Comparison of ENCODE assay signal across 8 cellular contexts in genomic region chr7:7183833-7184463, GRCh38. TPM values are rescaled to one million over a fixed set of nuclear protein-coding genes. Genes with fewer than 3 reads are reported as not detected.
DNase-seq lines count a peak whose midpoint lies in the region; ATAC-seq and TF ChIP-seq lines count a peak whose summit lies in the region.

No MANE protein-coding gene starts in this region.

- ATAC-seq in Right ventricle myocardium superior (ENCODE audit: poor library complexity) (no peak), HG02763 (IDR thresholded peaks at IDR 0.05; ENCODE audit: unreplicated experiment) (no peak)

- H3K27ac ChIP-seq in cardiac muscle cell = no peak overlapping the region
- H3K27ac ChIP-seq in tibial nerve = peak overlapping the region in 3 of 4 donors; percentile 93 to 99 (median 94)

- peaks cover 10% of the 10 kb centered on the region for H3K36me3 Mint-ChIP-seq in activated T-helper 1 cell treated with anti-CD3 and anti-CD28 coated beads, Interleukin-12 subunit alpha, Interleukin-12 subunit beta, Interleukin-2, Interleukin-4 antibody, amounts not matched to agents 30 ng/mL and 10 ng/mL and 1 ng/mL, durations not matched to agents 14 hours and 24 hours and 36 hours (ENCODE audit: low read depth)

- peaks cover 11% of the 10 kb centered on the region for H3K4me1 Mint-ChIP-seq in activated T-helper 1 cell treated with anti-CD3 and anti-CD28 coated beads, Interleukin-12 subunit alpha, Interleukin-12 subunit beta, Interleukin-2, Interleukin-4 antibody, amounts not matched to agents 30 ng/mL and 10 ng/mL and 1 ng/mL, durations not matched to agents 14 hours and 24 hours and 36 hours (ENCODE audit: low read depth)

- 44 to 53% methylated on average over 4 of the region's 4 CpGs for WGBS in tibial nerve, 2 donors

- peak overlapping the region; percentile 85 for H3K4me3 ChIP-seq in cardiac muscle cell
- H3K4me3 ChIP-seq in tibial nerve = peak overlapping the region; percentile 71 to 98 (median 78)

- TF ChIP-seq CTCF in cardiac muscle cell (IDR thresholded peaks at IDR 0.05; ENCODE audit: low read depth, low read length) = no peak
- TF ChIP-seq CTCF in tibial nerve (IDR thresholded peaks at IDR 0.05) = no peak

- peak overlapping the region; percentile 94 for H3K4me3 Mint-ChIP-seq in activated T-helper 1 cell treated with anti-CD3 and anti-CD28 coated beads, Interleukin-12 subunit alpha, Interleukin-12 subunit beta, Interleukin-2, Interleukin-4 antibody, amounts not matched to agents 30 ng/mL and 10 ng/mL and 1 ng/mL, durations not matched to agents 14 hours and 24 hours and 36 hours

- H3K9me3 ChIP-seq in cardiac muscle cell (ENCODE audit: low read depth) (no peaks in the 10 kb centered on the region), tibial nerve (no peaks in the 10 kb centered on the region)

- TF ChIP-seq EP300 in tibial nerve (IDR thresholded peaks at IDR 0.05) = no peak

- H3K27me3 Mint-ChIP-seq in activated T-helper 1 cell treated with anti-CD3 and anti-CD28 coated beads, Interleukin-12 subunit alpha, Interleukin-12 subunit beta, Interleukin-2, Interleukin-4 antibody, amounts not matched to agents 30 ng/mL and 10 ng/mL and 1 ng/mL, durations not matched to agents 14 hours and 24 hours and 36 hours (ENCODE audit: insufficient read depth) = no peaks in the 10 kb centered on the region

- no peak for TF ChIP-seq POLR2A in tibial nerve (IDR thresholded peaks at IDR 0.05)

- H3K27ac Mint-ChIP-seq in activated T-helper 1 cell treated with anti-CD3 and anti-CD28 coated beads, Interleukin-12 subunit alpha, Interleukin-12 subunit beta, Interleukin-2, Interleukin-4 antibody, amounts not matched to agents 30 ng/mL and 10 ng/mL and 1 ng/mL, durations not matched to agents 14 hours and 24 hours and 36 hours = peak overlapping the region; percentile 85

- H3K4me1 ChIP-seq in cardiac muscle cell (ENCODE audit: low read depth) (peaks cover 23% of the 10 kb centered on the region), tibial nerve (peaks cover 0 to 29% (median 14%) of the 10 kb centered on the region in 4 donors)

- no peak for DNase-seq in cardiac muscle cell (ENCODE audit: low read depth in 1 of 2, low spot score in 1 of 2)
- DNase-seq in Right ventricle myocardium superior = no peak
- no peak for DNase-seq in activated T-helper 1 cell treated with anti-CD3 and anti-CD28 coated beads, Interleukin-12 subunit alpha, Interleukin-12 subunit beta, Interleukin-2, Interleukin-4 antibody, amounts not matched to agents 30 ng/mL and 10 ng/mL and 1 ng/mL, durations not matched to agents 14 hours and 24 hours and 36 hours (ENCODE audit: low spot score)
- peak; percentile 36 for DNase-seq in iris pigment epithelial cell (ENCODE audit: low read depth)
- no peak for DNase-seq in tibial nerve (ENCODE audit: low spot score in 2 of 2)
- no peak for DNase-seq in NCI-H2196 treated with DMSO at 0.1 percent for 48 hours (lab: John Stamatoyannopoulos, UW; ENCODE audit: unreplicated experiment)
- DNase-seq in GOT3 (lab: John Stamatoyannopoulos, UW) = no peak

- no peaks in the 10 kb centered on the region for H3K9me3 Mint-ChIP-seq in activated T-helper 1 cell treated with anti-CD3 and anti-CD28 coated beads, Interleukin-12 subunit alpha, Interleukin-12 subunit beta, Interleukin-2, Interleukin-4 antibody, amounts not matched to agents 30 ng/mL and 10 ng/mL and 1 ng/mL, durations not matched to agents 14 hours and 24 hours and 36 hours

- H3K27me3 ChIP-seq in cardiac muscle cell (no peaks in the 10 kb centered on the region), tibial nerve (no peaks in the 10 kb centered on the region)

- intact Hi-C loops in Right ventricle myocardium superior (cut with DNase I) = loop anchor here (10.0 kb wide), 2 partner anchors 51 to 461 kb away; partner anchors contain the start of gene UMAD1
- intact Hi-C loops in activated T-helper 1 cell treated with anti-CD3 and anti-CD28 coated beads, Interleukin-12 subunit alpha, Interleukin-12 subunit beta, Interleukin-2, Interleukin-4 antibody, amounts not matched to agents 30 ng/mL and 10 ng/mL and 1 ng/mL, durations not matched to agents 14 hours and 24 hours and 36 hours (cut with micrococcal nuclease) = loop anchor here (2.0 to 5.0 kb wide), 5 partner anchors 238 to 943 kb away; partner anchors contain the start of genes ZNF12 and ZNF316

- no peaks in the 10 kb centered on the region for H3K36me3 ChIP-seq in cardiac muscle cell
- H3K36me3 ChIP-seq in tibial nerve = no peaks in the 10 kb centered on the region

RNA-seq across cellular contexts. Expression of gene C1GALT1, which starts 1.6 kb away (rescaled TPM):
- total RNA-seq in cardiac muscle cell = 21.9 and 43.3 TPM in 2 replicates
- polyA plus RNA-seq in cardiac muscle cell = 21.9 and 28.6 TPM in 2 replicates
- 14.1 TPM for total RNA-seq in Right ventricle myocardium superior
- total RNA-seq in activated T-helper 1 cell treated with anti-CD3 and anti-CD28 coated beads, Interleukin-12 subunit alpha, Interleukin-12 subunit beta, Interleukin-2, Interleukin-4 antibody, amounts not matched to agents 30 ng/mL and 10 ng/mL and 1 ng/mL, durations not matched to agents 14 hours and 24 hours and 36 hours = 35.8 and 41.4 TPM in 2 replicates
- 10 to 100 TPM; 22.6 to 57.5 (median 29.5) TPM for total RNA-seq in tibial nerve
